10 cellular contexts compared by ENCODE assay signal in genomic region chr16:69917739-69918138, GRCh38. TPM values are rescaled to one million over a fixed set of nuclear protein-coding genes. Genes with fewer than 3 reads are reported as not detected.
DNase-seq lines count a peak whose midpoint lies in the region; ATAC-seq and TF ChIP-seq lines count a peak whose summit lies in the region.
"Had no signal": no experiment of that assay in that cellular context is flagged by ENCODE, and none has a peak within 500 bp of the region (broad histone marks: within the 10 kb centered on the region; RNA-seq: fewer than 3 reads in every experiment).

No MANE protein-coding gene starts in this region.

- peak; percentile 89 for DNase-seq in adipocyte (ENCODE audit: low read depth)
- DNase-seq in cardiac septum (ENCODE audit: low spot score), result peak; percentile 78
- peak; percentile 92 for DNase-seq in retinal pigment epithelial cell (ENCODE audit: low read depth)
- DNase-seq in NCI-H187 (lab: John Stamatoyannopoulos, UW), result no peak
- no peak for DNase-seq in DMS153 treated with DMSO at 0.1 percent for 48 hours (lab: John Stamatoyannopoulos, UW; ENCODE audit: unreplicated experiment)
- no peak for DNase-seq in activated CD8-positive, alpha-beta memory T cell treated with anti-CD3 and anti-CD28 coated beads for 24 hours
- DNase-seq: effector CD8-positive, alpha-beta T cell; stimulated activated CD4-positive, alpha-beta T cell treated with anti-CD3 and anti-CD28 coated beads, Interleukin-4, amount 100 ng/mL, for 24 hours had no signal

- H3K27me3 ChIP-seq in adipocyte (replicated peaks; ENCODE audit: control insufficient read depth, insufficient read depth, low read length), result no peaks in the 10 kb centered on the region

- H3K36me3 ChIP-seq in ES-I3 (ENCODE audit: insufficient read depth, low read length) (no peaks in the 10 kb centered on the region), adipocyte (ENCODE audit: control insufficient read depth, insufficient read depth, low read length, severe bottlenecking) (no peaks in the 10 kb centered on the region)

- TF ChIP-seq CTCF in retinal pigment epithelial cell (conservative IDR thresholded peaks at IDR 0.05; ENCODE audit: low read depth, low read length), result no peak

- ATAC-seq in HG02981 (IDR thresholded peaks at IDR 0.05; ENCODE audit: unreplicated experiment), result no peak

- H3K9me3 ChIP-seq in ES-I3 (ENCODE audit: control insufficient read depth, insufficient read depth, low read length) (no peaks in the 10 kb centered on the region), adipocyte (ENCODE audit: control insufficient read depth, low read length) (no peaks in the 10 kb centered on the region)

- H3K4me1 ChIP-seq in ES-I3 (ENCODE audit: insufficient read depth, low read length) (peaks cover 14% of the 10 kb centered on the region), adipocyte (ENCODE audit: control insufficient read depth, insufficient read depth, low read length) (peaks cover 14% of the 10 kb centered on the region)

- H3K9ac ChIP-seq in ES-I3 (ENCODE audit: low read depth, low read length), result peak overlapping the region; percentile 1; the same call in 1 of the 2 replicates
- peak overlapping the region; percentile 84 for H3K9ac ChIP-seq in adipocyte (ENCODE audit: low read length)

- intact Hi-C loops in cardiac septum (cut with DNase I), result no loop called here

- H3K4me3 ChIP-seq in adipocyte (ENCODE audit: low read length) (peak overlapping the region; percentile 74), retinal pigment epithelial cell (ENCODE audit: low read length) (peak overlapping the region; percentile 34)

RNA-seq across cellular contexts. Expression of gene CLEC18A, which starts 33.4 kb away (rescaled TPM):
- 0.13 TPM for total RNA-seq in cardiac septum

Comparison
In these comparisons a context has a peak if more than half of its experiments do, and no peak if none do; other contexts are left out.
1. DNase-seq: peak in adipocyte (single experiment), cardiac septum (single experiment) and retinal pigment epithelial cell (single experiment); none in NCI-H187 (0 of 2), DMS153 treated with DMSO at 0.1 percent for 48 hours (single experiment) and activated CD8-positive, alpha-beta memory T cell treated with anti-CD3 and anti-CD28 coated beads for 24 hours (single experiment).